11 cellular contexts compared by ENCODE assay signal in genomic region chr2:9230881-9231280, GRCh38. TPM values are rescaled to one million over a fixed set of nuclear protein-coding genes. Genes with fewer than 3 reads are reported as not detected.
DNase-seq lines count a peak whose midpoint lies in the region; ATAC-seq and TF ChIP-seq lines count a peak whose summit lies in the region.
"Had no signal": no experiment of that assay in that cellular context is flagged by ENCODE, and none has a peak within 500 bp of the region (broad histone marks: within the 10 kb centered on the region; RNA-seq: fewer than 3 reads in every experiment).

No MANE protein-coding gene starts in this region.

- ATAC-seq in HG03139 (IDR thresholded peaks at IDR 0.05; ENCODE audit: unreplicated experiment) (no peak), GM21717 (IDR thresholded peaks at IDR 0.05; ENCODE audit: unreplicated experiment) (no peak)

- H3K4me3 Mint-ChIP-seq in Calu3 (ENCODE audit: low read depth, unreplicated experiment): peak overlapping the region; percentile 23

- no peak for TF ChIP-seq CTCF in Calu3 (IDR thresholded peaks at IDR 0.05; ENCODE audit: unreplicated experiment)

- no peaks in the 10 kb centered on the region for H3K27me3 Mint-ChIP-seq in Calu3 (ENCODE audit: unreplicated experiment)

- BruUV-seq in Calu3 (replicated peaks; lab: Mats Ljungman, UMichigan): no TSS peak

- CTCF ChIA-PET in Calu3 (lab: Charles Lee): interaction anchor here (1.2 to 3.0 kb wide), 3 partner anchors 22 to 103 kb away, joined by 3 to 8 read pairs (median 7); no protein-coding TSS in a partner anchor

- peak overlapping the region; percentile 9 for H3K27ac Mint-ChIP-seq in Calu3 (ENCODE audit: unreplicated experiment)

- H3K36me3 Mint-ChIP-seq in Calu3 (ENCODE audit: insufficient read depth, unreplicated experiment): peaks cover 37% of the 10 kb centered on the region

- no peaks in the 10 kb centered on the region for H3K9me3 Mint-ChIP-seq in Calu3 (ENCODE audit: low read depth, unreplicated experiment)

- H3K4me1 Mint-ChIP-seq in Calu3 (ENCODE audit: low read depth, unreplicated experiment): peaks cover 88% of the 10 kb centered on the region

- no peak for DNase-seq in Calu3
- peak; percentile 87 for DNase-seq in RPMI7951 (ENCODE audit: low read depth)
- DNase-seq in globus pallidus (ENCODE audit: low spot score): peak; percentile 43
- peak; percentile 63 for DNase-seq in renal cortical epithelial cell (ENCODE audit: low read depth)
- no peak for DNase-seq in NCI-H1048 (lab: John Stamatoyannopoulos, UW)
- no peak for DNase-seq in stimulated activated naive CD4-positive, alpha-beta T cell (lab: John Stamatoyannopoulos, UW)
- DNase-seq: KG1, NCI-H82, T-helper 9 cell had no signal

- intact Hi-C loops in Calu3 (cut with micrococcal nuclease; ENCODE audit: unreplicated experiment): loop anchor here (2.0 to 5.0 kb wide), 2 partner anchors 89 to 102 kb away; no protein-coding TSS in a partner anchor

RNA-seq across cellular contexts. Expression of gene ASAP2, which starts 24.3 kb away (rescaled TPM):
- 75.1 and 78.6 TPM in 2 replicates for total RNA-seq in Calu3 (2022)
- 40.1 and 46.7 TPM in 2 replicates for total RNA-seq in RPMI7951 (2014; rRNA removed; shearing (Covaris generic))
- total RNA-seq in renal cortical epithelial cell: 59.4 and 68.6 TPM in 2 replicates

Comparison
In these comparisons a context has a peak if more than half of its experiments do, and no peak if none do; other contexts are left out.
1. DNase-seq: peak in RPMI7951 (single experiment), globus pallidus (single experiment) and renal cortical epithelial cell (single experiment); none in Calu3 (single experiment), NCI-H1048 (single experiment) and stimulated activated naive CD4-positive, alpha-beta T cell (0 of 6).